14 cellular contexts compared by ENCODE assay signal in genomic region chr19:42096255-42096837, GRCh38. TPM values are rescaled to one million over a fixed set of nuclear protein-coding genes. Genes with fewer than 3 reads are reported as not detected.
A peak's percentile ranks its signal among the peaks of the same experiment; 100 is the strongest.
DNase-seq lines count a peak whose midpoint lies in the region; ATAC-seq and TF ChIP-seq lines count a peak whose summit lies in the region.
"Had no signal": no experiment of that assay in that cellular context is flagged by ENCODE, and none has a peak within 500 bp of the region (broad histone marks: within the 10 kb centered on the region; RNA-seq: fewer than 3 reads in every experiment).

No MANE protein-coding gene starts in this region.

- H3K36me3 ChIP-seq in HUES6 (ENCODE audit: control insufficient read depth, insufficient read depth, low read length) (no peaks in the 10 kb centered on the region), endodermal cell (ENCODE audit: control insufficient read depth, insufficient read depth, low read length) (no peaks in the 10 kb centered on the region), mesendoderm (ENCODE audit: control insufficient read depth, insufficient read depth, low read length) (no peaks in the 10 kb centered on the region), vagina (no peaks in the 10 kb centered on the region)
- H3K36me3 ChIP-seq: HAP-1 had no signal

- H3K23ac ChIP-seq in mesendoderm (ENCODE audit: low read length) = no peak overlapping the region

- H3K4me3 ChIP-seq in HUES6 (ENCODE audit: low read depth, low read length) (peak overlapping the region; percentile 52), endodermal cell (ENCODE audit: low read length) (no peak overlapping the region), mesendoderm (ENCODE audit: low read length) (no peak overlapping the region), vagina (peak overlapping the region; percentile 21 to 39)
- H3K4me3 ChIP-seq: HAP-1 had no signal

- no peak overlapping the region for H3K4ac ChIP-seq in mesendoderm (ENCODE audit: low read depth, low read length)

- H2AK5ac ChIP-seq in mesendoderm (ENCODE audit: low read length) = no peak overlapping the region

- H3K9ac ChIP-seq in HUES6 (ENCODE audit: low read length) = no peak overlapping the region
- H3K9ac ChIP-seq in endodermal cell (ENCODE audit: extremely low read depth, low read length, poor library complexity, severe bottlenecking) = no peak overlapping the region
- no peak overlapping the region for H3K9ac ChIP-seq in mesendoderm (ENCODE audit: low read length)

- intact Hi-C loops in vagina (cut with DNase I) = no loop called here

- H3K27me3 ChIP-seq in HUES6 (ENCODE audit: control insufficient read depth, insufficient read depth, low read length) (0 out of 2 replicates have a peak, but pooled peaks cover 3% of the 10 kb centered on the region), endodermal cell (ENCODE audit: control insufficient read depth, insufficient read depth, low read length, poor library complexity, severe bottlenecking) (no peaks in the 10 kb centered on the region), mesendoderm (ENCODE audit: insufficient read depth, low read length, poor library complexity) (no peaks in the 10 kb centered on the region), vagina (no peaks in the 10 kb centered on the region)

- H3K27me3 Mint-ChIP-seq in endodermal cell (ENCODE audit: insufficient read depth) = peaks cover 18% of the 10 kb centered on the region

- H4K8ac ChIP-seq in mesendoderm (ENCODE audit: low read depth, low read length) = no peak overlapping the region

- H4K5ac ChIP-seq in mesendoderm (ENCODE audit: low read length) = no peak overlapping the region

- no peak for TF ChIP-seq POLR2A in vagina (IDR thresholded peaks at IDR 0.05)

- TF ChIP-seq CTCF in endodermal cell (conservative IDR thresholded peaks at IDR 0.05) (peak; percentile 33), vagina (IDR thresholded peaks at IDR 0.05) (no peak)

- no peaks in the 10 kb centered on the region for H3K79me2 ChIP-seq in mesendoderm (ENCODE audit: control insufficient read depth, insufficient read depth, low read length)

- H2BK5ac ChIP-seq in mesendoderm (ENCODE audit: low read length) = no peak overlapping the region

- no peak overlapping the region for H2BK15ac ChIP-seq in mesendoderm (replicated peaks; ENCODE audit: low read depth)

- WGBS in endodermal cell (ENCODE audit: insufficient coverage in 1 of 2, insufficient read length in 1 of 2), 2 experiments = 90 to 95% methylated on average over 8 to 15 of the region's 15 CpGs
- WGBS in mesendoderm (ENCODE audit: extremely low coverage, insufficient coverage, low lambda C conversion rate) = no CpG with 5 or more reads among the region's 15 CpGs

- no peak overlapping the region for H3K4me2 ChIP-seq in mesendoderm (ENCODE audit: low read length)

- no peak overlapping the region for H2BK120ac ChIP-seq in mesendoderm (ENCODE audit: low read depth, low read length)

- H3K4me1 Mint-ChIP-seq in endodermal cell = peaks cover 5% of the 10 kb centered on the region

- peak overlapping the region; percentile 43 for H3K4me3 Mint-ChIP-seq in endodermal cell
- H3K4me3 Mint-ChIP-seq: CD8-positive, alpha-beta T cell had no signal

- no peaks in the 10 kb centered on the region for H3K9me3 Mint-ChIP-seq in endodermal cell
- H3K9me3 Mint-ChIP-seq: CD8-positive, alpha-beta T cell had no signal

- no peak overlapping the region for H3K27ac ChIP-seq in HUES6 (ENCODE audit: low read depth, low read length)
- H3K27ac ChIP-seq in endodermal cell (ENCODE audit: low read depth, low read length) = no peak overlapping the region
- H3K27ac ChIP-seq in mesendoderm (ENCODE audit: low read depth, low read length) = no peak overlapping the region
- no peak overlapping the region for H3K27ac ChIP-seq in vagina

- no peak overlapping the region for H3K27ac Mint-ChIP-seq in endodermal cell
- H3K27ac Mint-ChIP-seq: CD8-positive, alpha-beta T cell had no signal

- no peaks in the 10 kb centered on the region for H3K79me1 ChIP-seq in mesendoderm (ENCODE audit: low read length)

- no peak overlapping the region for H3K18ac ChIP-seq in mesendoderm (ENCODE audit: low read length)

- H3K36me3 Mint-ChIP-seq in endodermal cell (ENCODE audit: low read depth) = no peaks in the 10 kb centered on the region

- ATAC-seq in GM19351 (IDR thresholded peaks at IDR 0.05; ENCODE audit: unreplicated experiment) = no peak
- ATAC-seq: CD8-positive, alpha-beta T cell had no signal

- H3K4me1 ChIP-seq in HUES6 (ENCODE audit: control insufficient read depth, insufficient read depth, low read length) (peaks cover 11% of the 10 kb centered on the region), endodermal cell (ENCODE audit: control insufficient read depth, insufficient read depth, low read length) (no peaks in the 10 kb centered on the region), mesendoderm (ENCODE audit: control insufficient read depth, low read depth, low read length) (no peaks in the 10 kb centered on the region), vagina (peaks cover 14% of the 10 kb centered on the region)
- H3K4me1 ChIP-seq: HAP-1 had no signal

- no peak overlapping the region for H3K56ac ChIP-seq in mesendoderm (ENCODE audit: low read length)

- DNase-seq in endodermal cell (no peak), mesendoderm (peak; percentile 23), vagina (ENCODE audit: extremely low spot score in 2 of 2) (no peak), NCI-H345 treated with DMSO at 0.1 percent for 48 hours (lab: John Stamatoyannopoulos, UW; ENCODE audit: unreplicated experiment) (no peak), COLO668 (lab: John Stamatoyannopoulos, UW; ENCODE audit: unreplicated experiment) (no peak)
- DNase-seq: CD8-positive, alpha-beta T cell; NCI-H1105 treated with DMSO at 0.1 percent for 48 hours; NCI-H187 treated with DMSO at 0.1 percent for 48 hours; NCI-H2171; SHP77 treated with DMSO at 0.1 percent for 48 hours had no signal

- no peaks in the 10 kb centered on the region for H3K9me3 ChIP-seq in HUES6 (ENCODE audit: control insufficient read depth, insufficient read depth, low read depth, low read length)
- H3K9me3 ChIP-seq in endodermal cell (ENCODE audit: control insufficient read depth, low read length) = no peaks in the 10 kb centered on the region
- no peaks in the 10 kb centered on the region for H3K9me3 ChIP-seq in vagina
- H3K9me3 ChIP-seq: HAP-1 had no signal

RNA-seq across cellular contexts. Expression of gene ZNF574, which starts 20.4 kb away (rescaled TPM):
- total RNA-seq in endodermal cell (10 to 100 TPM; 20.9 to 22.1 TPM), vagina (26.5 TPM)
- polyA plus RNA-seq in endodermal cell (2013, experiment 1 of 2) = 21.0 TPM
- polyA plus RNA-seq in endodermal cell (2013, experiment 2 of 2) = 18.5 TPM
- polyA plus RNA-seq in mesendoderm (2013, experiment 1 of 2) = 14.4 TPM
- 14.1 TPM for polyA plus RNA-seq in mesendoderm (2013, experiment 2 of 2)

RNA-seq across cellular contexts. Expression of gene GRIK5, which starts 26.3 kb away (rescaled TPM):
- total RNA-seq in endodermal cell (10 to 100 TPM; 21.6 to 38.7 TPM), vagina (2.5 TPM)
- polyA plus RNA-seq in endodermal cell (2013, experiment 1 of 2) = 25.2 TPM
- polyA plus RNA-seq in endodermal cell (2013, experiment 2 of 2) = 21.7 TPM
- 13.3 TPM for polyA plus RNA-seq in mesendoderm (2013, experiment 1 of 2)
- 12.9 TPM for polyA plus RNA-seq in mesendoderm (2013, experiment 2 of 2)
- total RNA-seq: HT1080 had no signal

RNA-seq across cellular contexts. Expression of gene POU2F2, which starts 35.9 kb away (rescaled TPM):
- total RNA-seq in endodermal cell = 1 to 10 TPM; 1.8 to 2.6 TPM
- 9.7 TPM for polyA plus RNA-seq in endodermal cell (2013, experiment 1 of 2)
- 7.1 TPM for polyA plus RNA-seq in endodermal cell (2013, experiment 2 of 2)
- 4.6 TPM for polyA plus RNA-seq in mesendoderm (2013, experiment 1 of 2)
- polyA plus RNA-seq in mesendoderm (2013, experiment 2 of 2) = 5.5 TPM
- total RNA-seq in vagina = 0.74 TPM

Comparison
In these comparisons a context has a peak if more than half of its experiments do, and no peak if none do; other contexts are left out.
1. H3K4me3 ChIP-seq: peak in HUES6 (single experiment) and vagina (2 of 2); none in endodermal cell (single experiment) and mesendoderm (single experiment).